ENCODE assay signal across 19 cellular contexts in the genomic region with DNA sequence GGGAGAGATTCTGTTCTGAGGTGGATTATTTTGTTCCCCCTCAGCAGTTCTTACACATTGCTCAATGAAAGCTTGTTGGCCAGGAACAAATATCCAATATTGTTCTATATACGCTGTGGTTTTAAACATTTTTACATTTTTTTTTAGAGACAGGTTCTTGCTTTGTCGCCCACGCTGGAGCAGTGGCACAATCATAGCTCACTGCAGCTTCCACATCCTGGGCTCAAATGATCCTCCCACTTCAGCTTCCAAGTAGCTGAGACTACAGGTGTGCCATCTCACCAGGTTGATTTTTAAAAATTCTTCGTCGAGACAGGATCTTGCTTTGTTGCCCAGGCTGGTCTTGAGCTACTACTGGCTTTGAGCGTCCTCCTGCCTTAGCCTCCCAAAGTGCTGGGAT. TPM values are rescaled to one million over a fixed set of nuclear protein-coding genes. Genes with fewer than 3 reads are reported as not detected.
"Had no signal": no experiment of that assay in that cellular context is flagged by ENCODE, and none has a peak within 500 bp of the region (broad histone marks: within the 10 kb centered on the region; RNA-seq: fewer than 3 reads in every experiment).

No MANE protein-coding gene starts in this region.

- DNase-seq: KBM-7, MV-4-11, NCI-H1048, NCI-H1105 treated with DMSO at 0.1 percent for 48 hours, NCI-H1417 treated with DMSO at 0.1 percent for 48 hours, NCI-H146, NCI-H1694 treated with DMSO at 0.1 percent for 48 hours, NCI-H1930, NCI-H2081, NCI-H2107, NCI-H2227 treated with DMSO at 0.1 percent for 48 hours, NCI-H510A, NCI-H524 treated with DMSO at 0.1 percent for 48 hours, NCI-H69, NCI-H774, SHP77, SK-N-SH, SW 1271 had no signal

- H3K9me2 ChIP-seq: SK-N-SH had no signal

- H3K9ac ChIP-seq: SK-N-SH had no signal

- H3K9me3 ChIP-seq: SK-N-SH had no signal

RNA-seq across cellular contexts. Expression of gene KIF5C, which starts 58.9 kb away (rescaled TPM):
- total RNA-seq: HT-29 had no signal
